Comparison of ENCODE assay signal across 16 cellular contexts in genomic region chr14:24325131-24325530, GRCh38. TPM values are rescaled to one million over a fixed set of nuclear protein-coding genes. Genes with fewer than 3 reads are reported as not detected.
DNase-seq lines count a peak whose midpoint lies in the region; ATAC-seq and TF ChIP-seq lines count a peak whose summit lies in the region.
"Had no signal": no experiment of that assay in that cellular context is flagged by ENCODE, and none has a peak within 500 bp of the region (broad histone marks: within the 10 kb centered on the region; RNA-seq: fewer than 3 reads in every experiment).

No MANE protein-coding gene starts in this region.

- no peaks in the 10 kb centered on the region for H3K36me3 ChIP-seq in WERI-Rb-1
- peaks cover 26% of the 10 kb centered on the region for H3K36me3 ChIP-seq in neutrophil
- H3K36me3 ChIP-seq in tibial artery, result no peaks in the 10 kb centered on the region
- H3K36me3 ChIP-seq: BE2C, HAP-1 had no signal

- H3K9me3 ChIP-seq in T-helper 17 cell (ENCODE audit: control insufficient read depth, low read length, poor library complexity, severe bottlenecking) (no peaks in the 10 kb centered on the region), WERI-Rb-1 (ENCODE audit: severe bottlenecking) (no peaks in the 10 kb centered on the region), neutrophil (no peaks in the 10 kb centered on the region), tibial artery (no peaks in the 10 kb centered on the region)
- H3K9me3 ChIP-seq: A549, BE2C, Caco-2, HAP-1 had no signal

- TF ChIP-seq CTCF in WERI-Rb-1 (IDR thresholded peaks at IDR 0.05; ENCODE audit: low read depth, low read length) (no peak), neutrophil (IDR thresholded peaks at IDR 0.05) (no peak), tibial artery (IDR thresholded peaks at IDR 0.05) (no peak)

- H3K27me3 Mint-ChIP-seq in T-helper 17 cell, result peaks cover 14% of the 10 kb centered on the region

- DNase-seq in T-helper 17 cell, result no peak
- DNase-seq in WERI-Rb-1, result no peak
- DNase-seq in SKM-1 treated with dmso at 0.1 percent for 144 hours (lab: John Stamatoyannopoulos, UW; ENCODE audit: unreplicated experiment), result no peak
- no peak for DNase-seq in tibial artery
- DNase-seq: BE2C; Caco-2; CD8-positive, alpha-beta memory T cell; DND-41; GDM1; HFFc6 had no signal

- intact Hi-C loops in tibial artery (cut with DNase I; ENCODE audit: low total_unique reads), result no loop called here

- H3K27ac ChIP-seq in WERI-Rb-1 (peak overlapping the region; percentile 20; the same call in 1 of the 2 replicates), neutrophil (peak overlapping the region; percentile 91), tibial artery (no peak overlapping the region)
- H3K27ac ChIP-seq: A549, HL-60 had no signal

- no peaks in the 10 kb centered on the region for H3K27me3 ChIP-seq in WERI-Rb-1 (ENCODE audit: insufficient read depth, low read depth, severe bottlenecking)
- no peaks in the 10 kb centered on the region for H3K27me3 ChIP-seq in neutrophil
- peaks cover 0 to 10% of the 10 kb centered on the region in 2 donors for H3K27me3 ChIP-seq in tibial artery

- peak overlapping the region; percentile 41 for H3K27ac Mint-ChIP-seq in T-helper 17 cell
- H3K27ac Mint-ChIP-seq: HFFc6 had no signal

- no peak overlapping the region for H3K4me3 Mint-ChIP-seq in T-helper 17 cell
- H3K4me3 Mint-ChIP-seq: CD8-positive, alpha-beta memory T cell; HFFc6 had no signal

- peaks cover 29% of the 10 kb centered on the region for H3K4me1 Mint-ChIP-seq in T-helper 17 cell

- ATAC-seq in T-helper 17 cell (no peak), HG03460 (IDR thresholded peaks at IDR 0.05; ENCODE audit: unreplicated experiment) (no peak)
- ATAC-seq: A549 had no signal

- no peaks in the 10 kb centered on the region for H3K36me3 Mint-ChIP-seq in T-helper 17 cell (ENCODE audit: low read depth)
- H3K36me3 Mint-ChIP-seq: CD8-positive, alpha-beta memory T cell had no signal

- H3K4me1 ChIP-seq in neutrophil (ENCODE audit: control insufficient read depth in 1 of 2, insufficient read depth in 1 of 2, low read depth in 1 of 2, low read length in 1 of 2) (peaks cover 65 to 66% of the 10 kb centered on the region in 2 experiments), tibial artery (no peaks in the 10 kb centered on the region)
- H3K4me1 ChIP-seq: A549, BE2C, Caco-2, HAP-1 had no signal

- H3K4me3 ChIP-seq in WERI-Rb-1 (ENCODE audit: low read depth, low read length) (no peak overlapping the region), neutrophil (ENCODE audit: low read depth in 1 of 2, low read length in 1 of 2) (no peak overlapping the region), tibial artery (no peak overlapping the region)
- H3K4me3 ChIP-seq: A549, HAP-1 had no signal

RNA-seq across cellular contexts. Expression of gene ADCY4, which starts 9.7 kb away (rescaled TPM):
- 1 to 10 TPM; 5.4 to 7.9 TPM for total RNA-seq in T-helper 17 cell

RNA-seq across cellular contexts. Expression of gene LTB4R, which starts 13.8 kb away (rescaled TPM):
- 10 to 100 TPM; 21.5 to 23.1 TPM for total RNA-seq in T-helper 17 cell

RNA-seq across cellular contexts. Expression of gene RIPK3, which starts 14.7 kb away (rescaled TPM):
- 10 to 100 TPM; 22.7 to 26.1 TPM for total RNA-seq in T-helper 17 cell
- total RNA-seq: HFFc6 had no signal

RNA-seq across cellular contexts. Expression of gene LTB4R2, which starts 15.2 kb away (rescaled TPM):
- total RNA-seq in T-helper 17 cell, result 10 to 100 TPM; 17.3 to 23.3 TPM

RNA-seq across cellular contexts. Expression of gene CIDEB, which starts 17.4 kb away (rescaled TPM):
- total RNA-seq in T-helper 17 cell, result 10 to 100 TPM; 14.5 to 16.8 TPM
- total RNA-seq: H1 had no signal

Comparison
In these comparisons a context has a peak if more than half of its experiments do, and no peak if none do; other contexts are left out.
1. H3K27ac ChIP-seq: peak in WERI-Rb-1 (single experiment) and neutrophil (single experiment); none in tibial artery (0 of 2).